In the genomic region with DNA sequence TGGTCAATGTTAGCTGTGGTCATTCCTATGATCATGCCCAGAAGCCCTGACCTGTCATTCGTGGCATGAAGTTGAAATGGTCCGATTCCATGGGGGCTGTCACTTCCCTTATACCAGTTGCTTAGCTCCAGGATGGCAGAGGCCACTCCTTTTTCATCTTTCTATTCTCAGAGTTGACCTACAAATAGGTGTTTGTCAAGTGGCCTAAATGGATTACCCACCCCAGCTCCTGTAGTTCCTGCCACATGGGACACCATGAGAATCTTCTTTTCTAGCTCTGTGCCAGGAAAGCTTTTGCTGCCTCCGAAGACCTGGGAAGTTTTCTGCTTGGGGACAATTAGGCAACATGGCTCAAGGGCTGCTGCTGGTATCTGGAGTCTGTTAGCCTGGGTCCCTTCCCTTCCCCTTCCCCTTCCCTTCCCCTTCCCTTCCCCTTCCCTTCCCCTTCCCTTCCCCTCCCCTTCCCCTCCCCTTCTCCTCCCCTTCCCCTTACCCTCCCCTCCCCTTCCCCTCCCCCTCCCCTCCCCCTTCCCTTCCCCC, we compare ENCODE assay signal across 4 cellular contexts. TPM values are rescaled to one million over a fixed set of nuclear protein-coding genes. Genes with fewer than 3 reads are reported as not detected.
"Had no signal": no experiment of that assay in that cellular context is flagged by ENCODE, and none has a peak within 500 bp of the region (broad histone marks: within the 10 kb centered on the region; RNA-seq: fewer than 3 reads in every experiment).

No MANE protein-coding gene starts in this region.

RNA-seq across cellular contexts. Expression of a gene that starts 25.4 kb away (rescaled TPM):
- total RNA-seq: GM23338, H1, H9, HT-29 had no signal
- polyA plus RNA-seq: H1 had no signal
